ENCODE assay signal across 7 cellular contexts in genomic region chr2:62506421-62506750, GRCh38. TPM values are rescaled to one million over a fixed set of nuclear protein-coding genes. Genes with fewer than 3 reads are reported as not detected.
A peak's percentile ranks its signal among the peaks of the same experiment; 100 is the strongest.
DNase-seq lines count a peak whose midpoint lies in the region; ATAC-seq and TF ChIP-seq lines count a peak whose summit lies in the region.

No MANE protein-coding gene starts in this region.

- TF ChIP-seq CTCF in HFF-Myc (IDR thresholded peaks at IDR 0.05; ENCODE audit: low read depth, low read length, missing control alignments) (no peak), PC-9 (conservative IDR thresholded peaks at IDR 0.05) (no peak), fibroblast of lung (conservative IDR thresholded peaks at IDR 0.05 in 1 of 2, IDR thresholded peaks at IDR 0.05 in 1 of 2; ENCODE audit: low read depth in 1 of 2, low read length in 2 of 2) (no peak), prostate gland (IDR thresholded peaks at IDR 0.05) (no peak)

- ATAC-seq in GM18861 (IDR thresholded peaks at IDR 0.05; ENCODE audit: unreplicated experiment) = peak; percentile 19

- POLR2A ChIA-PET in PC-9 (lab: Charles Lee; ENCODE audit: unreplicated experiment) = interaction anchor here (0.6 to 0.7 kb wide), 2 partner anchors 268 to 1039 kb away, joined by 3 read pairs; no protein-coding TSS in a partner anchor

- H2AFZ ChIP-seq in PC-9 = peak overlapping the region; percentile 90
- peak overlapping the region; percentile 95 for H2AFZ ChIP-seq in fibroblast of lung (ENCODE audit: low read length)

- peaks cover 6% of the 10 kb centered on the region; the same call in 1 of the 2 replicates for H3K9me2 ChIP-seq in PC-9 (ENCODE audit: insufficient read depth)

- H4K20me1 ChIP-seq in PC-9 (ENCODE audit: insufficient read depth) (no peaks in the 10 kb centered on the region), fibroblast of lung (ENCODE audit: control insufficient read depth, extremely low read depth, insufficient read depth, low read length) (no peaks in the 10 kb centered on the region)

- H3K27ac ChIP-seq in PC-9 (peak overlapping the region; percentile 77), fibroblast of lung (ENCODE audit: insufficient read depth, low read length) (peak overlapping the region; percentile 76), prostate gland (peak overlapping the region; percentile 91 to 92)

- no peaks in the 10 kb centered on the region for H3K9me3 ChIP-seq in PC-9 (ENCODE audit: insufficient read depth, low read depth)
- no peaks in the 10 kb centered on the region for H3K9me3 ChIP-seq in fibroblast of lung (ENCODE audit: control insufficient read depth, insufficient read depth, low read depth, low read length)
- H3K9me3 ChIP-seq in prostate gland = no peaks in the 10 kb centered on the region

- H3K27me3 ChIP-seq in PC-9 (ENCODE audit: insufficient read depth, low read depth) = no peaks in the 10 kb centered on the region
- H3K27me3 ChIP-seq in fibroblast of lung (ENCODE audit: control insufficient read depth, insufficient read depth, low read length) = no peaks in the 10 kb centered on the region
- no peaks in the 10 kb centered on the region for H3K27me3 ChIP-seq in prostate gland (replicated peaks; ENCODE audit: insufficient read depth)

- DNase-seq in HFF-Myc (ENCODE audit: extremely low read depth, low read depth) = no peak
- DNase-seq in PC-9 = no peak
- DNase-seq in fibroblast of lung (ENCODE audit: low read depth in 2 of 2) = no peak
- DNase-seq in prostate gland (ENCODE audit: low spot score) = no peak
- no peak for DNase-seq in NCI-H82 treated with DMSO at 0.1 percent for 48 hours (lab: John Stamatoyannopoulos, UW; ENCODE audit: unreplicated experiment)
- no peak for DNase-seq in NCI-H226

- H3K4me3 ChIP-seq in HFF-Myc (replicated peaks; ENCODE audit: low read depth, low read length) = peak overlapping the region; percentile 56
- H3K4me3 ChIP-seq in PC-9 = peak overlapping the region; percentile 59
- peak overlapping the region; percentile 57 to 92 (median 71) for H3K4me3 ChIP-seq in fibroblast of lung (replicated peaks in 1 of 4; ENCODE audit: control extremely low read depth in 1 of 4, insufficient read depth in 1 of 4, low read depth in 3 of 4, low read length in 4 of 4)
- H3K4me3 ChIP-seq in prostate gland = peak overlapping the region; percentile 54 to 68

- CTCF ChIA-PET in PC-9 (lab: Charles Lee) = interaction anchor here (0.6 to 1.0 kb wide), 2 partner anchors 49 to 220 kb away, joined by 3 to 11 read pairs; no protein-coding TSS in a partner anchor

- 0% methylated on average over 3 of the region's 3 CpGs for WGBS in prostate gland

- TF ChIP-seq POLR2A in prostate gland (IDR thresholded peaks at IDR 0.05) = no peak

- H3K9ac ChIP-seq in fibroblast of lung (ENCODE audit: insufficient read depth, low read length) = peak overlapping the region; percentile 74

- peaks cover 52% of the 10 kb centered on the region for H3K4me1 ChIP-seq in PC-9 (replicated peaks; ENCODE audit: insufficient read depth)
- peaks cover 4% of the 10 kb centered on the region for H3K4me1 ChIP-seq in fibroblast of lung (ENCODE audit: control insufficient read depth, extremely low read depth, insufficient read depth, low read length)
- H3K4me1 ChIP-seq in prostate gland (replicated peaks) = no peaks in the 10 kb centered on the region

- intact Hi-C loops in PC-9 (cut with micrococcal nuclease; ENCODE audit: unreplicated experiment) (loop anchor here (2.0 kb wide), 1 partner anchor 154 kb away; no protein-coding TSS in a partner anchor), prostate gland (cut with DNase I) (no loop called here)

- H3K79me2 ChIP-seq in PC-9 (ENCODE audit: low read depth) (0 out of 2 replicates have a peak, but pooled peaks cover 7% of the 10 kb centered on the region), fibroblast of lung (ENCODE audit: control insufficient read depth, insufficient read depth, low read length) (no peaks in the 10 kb centered on the region)

- peaks cover 26% of the 10 kb centered on the region for H3F3A ChIP-seq in PC-9 (ENCODE audit: insufficient read depth, low read depth)

- TSS peak; percentile 77 for BruUV-seq in PC-9 (replicated peaks; lab: Mats Ljungman, UMichigan)

- H3K36me3 ChIP-seq in PC-9 (ENCODE audit: low read depth) (no peaks in the 10 kb centered on the region), fibroblast of lung (ENCODE audit: control insufficient read depth, insufficient read depth, low read length) (no peaks in the 10 kb centered on the region), prostate gland (no peaks in the 10 kb centered on the region)

- H3K4me2 ChIP-seq in PC-9 (peak overlapping the region; percentile 93), fibroblast of lung (ENCODE audit: extremely low read depth, insufficient read depth, low read length) (peak overlapping the region; percentile 98)

RNA-seq across cellular contexts. Expression of gene TMEM17, which starts 0.4 kb away (rescaled TPM):
- total RNA-seq in PC-9 (2021) = 7.6 and 11.0 TPM in 2 replicates
- total RNA-seq in fibroblast of lung = 1.3 and 2.5 TPM in 2 replicates
- polyA plus RNA-seq in fibroblast of lung = 3.7 and 4.9 TPM in 2 replicates
- 2.2 and 2.8 TPM in 2 replicates for polyA plus RNA-seq in fibroblast of lung (2012)
- 0.52 TPM in 1 of 2 replicates, not detected in the other for polyA minus RNA-seq in fibroblast of lung (ENCODE audit: low replicate concordance)
- total RNA-seq in prostate gland = 1 to 10 TPM; 2.6 to 4.0 TPM
